Comparison of ENCODE assay signal across 9 cellular contexts in the genomic region with DNA sequence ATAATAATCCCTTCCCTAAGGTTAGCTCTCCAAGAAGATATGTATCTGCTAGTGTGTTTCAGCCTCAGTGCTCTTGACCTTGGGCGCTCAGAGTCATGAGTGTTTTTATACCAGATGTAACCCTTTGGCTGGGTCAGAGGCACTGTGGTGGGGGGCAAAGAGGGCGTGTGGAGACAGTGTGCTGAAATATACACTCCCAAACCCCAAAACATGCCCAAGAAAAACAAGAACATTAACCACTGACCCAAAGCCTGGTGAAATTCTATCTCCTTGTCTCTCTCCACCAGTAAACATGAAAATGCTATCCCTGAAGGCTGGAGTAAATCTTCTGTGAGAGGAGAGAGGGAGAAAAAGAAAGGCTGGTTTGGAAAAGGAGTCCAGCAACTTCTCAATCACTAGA. TPM values are rescaled to one million over a fixed set of nuclear protein-coding genes. Genes with fewer than 3 reads are reported as not detected.
"Had no signal": no experiment of that assay in that cellular context is flagged by ENCODE, and none has a peak within 500 bp of the region (broad histone marks: within the 10 kb centered on the region; RNA-seq: fewer than 3 reads in every experiment).

No MANE protein-coding gene starts in this region.

- DNase-seq: H9, HCEC 1CT, IMR-90 had no signal

- H3K4me1 Mint-ChIP-seq: H9 had no signal

- H3K4me3 ChIP-seq: GM23338, K562 had no signal

- ATAC-seq: GM23338, K562 had no signal

- FAIRE-seq: H1, H54, HTR-8/SVneo, K562 had no signal

- H3K9me3 Mint-ChIP-seq: GM23338, H9 had no signal

- H3K4me3 Mint-ChIP-seq: GM23338, H9 had no signal

- H3K27ac Mint-ChIP-seq: GM23338, H9 had no signal

RNA-seq across cellular contexts. Expression of a gene that starts 47.9 kb away (rescaled TPM):
- total RNA-seq: HT-29, IMR-90, K562 had no signal
- polyA plus RNA-seq: IMR-90, K562 had no signal
